ENCODE assay signal across 8 cellular contexts in genomic region chr10:110566472-110567200, GRCh38. TPM values are rescaled to one million over a fixed set of nuclear protein-coding genes. Genes with fewer than 3 reads are reported as not detected.
DNase-seq lines count a peak whose midpoint lies in the region; ATAC-seq, FAIRE-seq and TF ChIP-seq lines count a peak whose summit lies in the region.

No MANE protein-coding gene starts in this region.

- POLR2A ChIA-PET in IMR-90 (lab: Charles Lee; ENCODE audit: unreplicated experiment): no interaction called here

- H3K56ac ChIP-seq in IMR-90 (ENCODE audit: extremely low read depth, insufficient read depth, low read length): peak overlapping the region; percentile 51

- DNase-seq in CD14-positive monocyte (ENCODE audit: low spot score): no peak
- DNase-seq in IMR-90: no peak
- no peak for DNase-seq in bronchial epithelial cell (ENCODE audit: low read depth)
- no peak for DNase-seq in MV-4-11 (lab: John Stamatoyannopoulos, UW)
- no peak for DNase-seq in HPDE6-E6E7 (ENCODE audit: extremely low spot score)
- no peak for DNase-seq in DMS114 treated with DMSO at 0.1 percent for 48 hours (lab: John Stamatoyannopoulos, UW; ENCODE audit: unreplicated experiment)

- H3K4ac ChIP-seq in IMR-90 (ENCODE audit: low read depth, low read length): 0 out of 2 replicates have a peak overlapping the region, but pooled peaks have one; percentile 5

- H3K4me1 ChIP-seq in IMR-90 (ENCODE audit: control insufficient read depth, insufficient read depth, low read length) (peaks cover 5% of the 10 kb centered on the region), mucosa of rectum (ENCODE audit: control insufficient read depth in 2 of 2, insufficient read depth in 2 of 2, low read length in 2 of 2) (peaks cover 8% of the 10 kb centered on the region in 2 donors)

- H3K9ac ChIP-seq in IMR-90 (ENCODE audit: low read depth, low read length) (peak overlapping the region; percentile 1), mucosa of rectum (ENCODE audit: low read depth in 1 of 2, low read length in 2 of 2) (peak overlapping the region; percentile 78 to 79)

- peak overlapping the region; percentile 46 for H2BK5ac ChIP-seq in IMR-90 (ENCODE audit: low read depth, low read length, poor library complexity, severe bottlenecking)

- H2AK5ac ChIP-seq in IMR-90 (ENCODE audit: low read depth, low read length): no peak overlapping the region

- in situ Hi-C loops in IMR-90 (cut with MboI; ENCODE audit: low sequenced_read_pairs): loop anchor here (25.0 kb wide), 1 partner anchor 654 kb away; the partner anchor contains the start of gene XPNPEP1

- H2BK15ac ChIP-seq in IMR-90 (ENCODE audit: low read depth, low read length): no peak overlapping the region

- H2BK120ac ChIP-seq in IMR-90 (ENCODE audit: low read depth, low read length): no peak overlapping the region

- no peak for FAIRE-seq in bronchial epithelial cell (lab: Jason Lieb, UNC)

- no peak; the same call in 1 of the 2 replicates for TF ChIP-seq POLR2A in IMR-90 (IDR thresholded peaks at IDR 0.05; ENCODE audit: low read depth, low read length)

- H3K36me3 Mint-ChIP-seq in CD14-positive monocyte: peaks cover 4 to 7% of the 10 kb centered on the region in 2 donors

- H3K27ac ChIP-seq in IMR-90 (ENCODE audit: insufficient read depth, low read length): peak overlapping the region; percentile 75
- peak overlapping the region in 1 of 2 donors; percentile 86 for H3K27ac ChIP-seq in mucosa of rectum (ENCODE audit: low read depth in 2 of 2, low read length in 2 of 2)

- peaks cover 33% of the 10 kb centered on the region for H3K4me1 Mint-ChIP-seq in CD14-positive monocyte

- TF ChIP-seq CTCF in CD14-positive monocyte (IDR thresholded peaks at IDR 0.05): no peak
- TF ChIP-seq CTCF in IMR-90 (conservative IDR thresholded peaks at IDR 0.05; ENCODE audit: low read depth, low read length): no peak
- TF ChIP-seq CTCF in bronchial epithelial cell (IDR thresholded peaks at IDR 0.05; ENCODE audit: insufficient read depth, low read length, severe bottlenecking): no peak

- intact Hi-C loops in CD14-positive monocyte (cut with micrococcal nuclease): loop anchor here (5.0 to 10.0 kb wide), 2 partner anchors 259 to 262 kb away; partner anchors contain the start of gene SMNDC1 (in 1 of the 2)
- intact Hi-C loops in IMR-90 (cut with micrococcal nuclease): loop anchor here (5.0 kb wide), 1 partner anchor 214 kb away; no protein-coding TSS in a partner anchor

- H2AFZ ChIP-seq in IMR-90 (replicated peaks; ENCODE audit: low read length, poor library complexity): peak overlapping the region; percentile 96

- no peak overlapping the region for H3K14ac ChIP-seq in IMR-90 (replicated peaks; ENCODE audit: low read depth, low read length)

- no peak overlapping the region; the same call in none of the 2 replicates for H3K18ac ChIP-seq in IMR-90 (ENCODE audit: low read depth, low read length)

- H2BK20ac ChIP-seq in IMR-90 (ENCODE audit: low read depth, low read length): no peak overlapping the region

- no TSS peak for BruUV-seq in IMR-90 (replicated peaks; lab: Mats Ljungman, UMichigan)

- peaks cover 2% of the 10 kb centered on the region for H3K36me3 ChIP-seq in IMR-90 (ENCODE audit: control insufficient read depth, insufficient read depth, low read length)
- H3K36me3 ChIP-seq in bronchial epithelial cell (ENCODE audit: control insufficient read depth, insufficient read depth, low read length): peaks cover 1% of the 10 kb centered on the region
- peaks cover 0 to 3% of the 10 kb centered on the region in 2 donors for H3K36me3 ChIP-seq in mucosa of rectum (ENCODE audit: control insufficient read depth in 2 of 2, insufficient read depth in 2 of 2, low read length in 2 of 2)

- no peaks in the 10 kb centered on the region for H3K27me3 ChIP-seq in IMR-90 (ENCODE audit: control insufficient read depth, insufficient read depth, low read length)
- no peaks in the 10 kb centered on the region for H3K27me3 ChIP-seq in bronchial epithelial cell (ENCODE audit: control insufficient read depth, insufficient read depth, low read length)
- H3K27me3 ChIP-seq in mucosa of rectum (ENCODE audit: control insufficient read depth in 2 of 2, insufficient read depth in 2 of 2, low read length in 2 of 2): peaks cover 0 to 3% of the 10 kb centered on the region in 2 donors

- peak overlapping the region; percentile 0 for H2AK9ac ChIP-seq in IMR-90 (replicated peaks; ENCODE audit: low read depth, low read length, poor library complexity)

- H3K79me1 ChIP-seq in IMR-90 (ENCODE audit: low read depth in 1 of 2, low read length in 2 of 2): peaks cover 3 to 18% of the 10 kb centered on the region in 2 experiments

- WGBS in IMR-90 (ENCODE audit: extremely low coverage in 2 of 2, insufficient read length in 1 of 2), 2 experiments: 100% methylated on average over 1 of the region's 19 CpGs; no CpG with 5 or more reads in 1 of the 2 experiments

- H3K23ac ChIP-seq in IMR-90 (ENCODE audit: low read depth, low read length): no peak overlapping the region

- H3K4me2 ChIP-seq in IMR-90 (ENCODE audit: low read depth, low read length): peak overlapping the region; percentile 73

- H3K9me3 ChIP-seq in IMR-90 (ENCODE audit: control insufficient read depth, insufficient read depth, low read length): no peaks in the 10 kb centered on the region
- no peaks in the 10 kb centered on the region for H3K9me3 ChIP-seq in mucosa of rectum (ENCODE audit: control insufficient read depth in 2 of 2, low read length in 2 of 2)

- ATAC-seq in IMR-90 (ENCODE audit: low read depth): peak; percentile 1; the same call in 1 of the 2 replicates
- no peak for ATAC-seq in GM19452 (IDR thresholded peaks at IDR 0.05; ENCODE audit: unreplicated experiment)

- peak overlapping the region; percentile 48; the same call in 1 of the 2 replicates for H4K91ac ChIP-seq in IMR-90 (ENCODE audit: insufficient read depth, low read depth, low read length)

- H3K9me1 ChIP-seq in IMR-90 (ENCODE audit: insufficient read depth, low read length): peaks cover 5% of the 10 kb centered on the region; the same call in 1 of the 2 replicates

- H4K5ac ChIP-seq in IMR-90 (ENCODE audit: low read depth, low read length): peak overlapping the region; percentile 21; the same call in 1 of the 2 replicates

- peak overlapping the region in 1 of 2 experiments; percentile 56; a peak in 1 of 4 replicates for H4K8ac ChIP-seq in IMR-90 (ENCODE audit: low read depth in 2 of 2, low read length in 2 of 2)

- dilution Hi-C loops in IMR-90 (cut with HindIII; ENCODE audit: low sequenced_read_pairs, unreplicated experiment): no loop called here

- peak overlapping the region; percentile 91 to 98 for H3K4me3 Mint-ChIP-seq in CD14-positive monocyte

- H3K4me3 ChIP-seq in IMR-90 (ENCODE audit: insufficient read depth, low read depth, low read length): peak overlapping the region; percentile 77
- H3K4me3 ChIP-seq in bronchial epithelial cell (ENCODE audit: low read depth, low read length): peak overlapping the region; percentile 92
- peak overlapping the region; percentile 87 to 90 for H3K4me3 ChIP-seq in mucosa of rectum (ENCODE audit: low read length in 2 of 2)

- peaks cover 0 to 3% (median 0%) of the 10 kb centered on the region in 7 donors for H3K9me3 Mint-ChIP-seq in CD14-positive monocyte

- no peak for TF ChIP-seq RAD21 in IMR-90 (IDR thresholded peaks at IDR 0.05; ENCODE audit: low read length)

- peaks cover 0 to 5% (median 3%) of the 10 kb centered on the region in 3 donors for H3K27me3 Mint-ChIP-seq in CD14-positive monocyte (ENCODE audit: low read depth in 3 of 3)

- peaks cover 11% of the 10 kb centered on the region for H4K20me1 ChIP-seq in IMR-90 (ENCODE audit: insufficient read depth, low read length)

- H3K27ac Mint-ChIP-seq in CD14-positive monocyte: peak overlapping the region; percentile 19 to 98 (median 94)

- CTCF ChIA-PET in IMR-90 (lab: Yijun Ruan, JAX): interaction anchor here (0.5 to 1.0 kb wide), 3 partner anchors 170 to 1847 kb away, joined by 3 read pairs; no protein-coding TSS in a partner anchor

TF ChIP-seq in IMR-90, 13 proteins besides CTCF, POLR2A, EP300 and RAD21:
- TF ChIP-seq CEBPB (IDR thresholded peaks at IDR 0.05; ENCODE audit: low read depth, low read length) (no peak), BHLHE40 (IDR thresholded peaks at IDR 0.05; ENCODE audit: low read depth, low read length) (no peak), MAFK (IDR thresholded peaks at IDR 0.05; ENCODE audit: low read depth, low read length) (no peak), RFX5 (IDR thresholded peaks at IDR 0.05; ENCODE audit: low read depth, low read length) (no peak), NFE2L2 (IDR thresholded peaks at IDR 0.05; ENCODE audit: low read depth, low read length) (no peak), RCOR1 (IDR thresholded peaks at IDR 0.05; ENCODE audit: insufficient replicate concordance, low read length) (no peak), CHD1 (IDR thresholded peaks at IDR 0.05; ENCODE audit: low read depth, low read length) (no peak), MXI1 (IDR thresholded peaks at IDR 0.05; ENCODE audit: borderline replicate concordance, low read depth, low read length) (no peak), MAZ (IDR thresholded peaks at IDR 0.05; ENCODE audit: borderline replicate concordance, low read depth, low read length) (no peak)
- TF ChIP-seq, protein P1, sequence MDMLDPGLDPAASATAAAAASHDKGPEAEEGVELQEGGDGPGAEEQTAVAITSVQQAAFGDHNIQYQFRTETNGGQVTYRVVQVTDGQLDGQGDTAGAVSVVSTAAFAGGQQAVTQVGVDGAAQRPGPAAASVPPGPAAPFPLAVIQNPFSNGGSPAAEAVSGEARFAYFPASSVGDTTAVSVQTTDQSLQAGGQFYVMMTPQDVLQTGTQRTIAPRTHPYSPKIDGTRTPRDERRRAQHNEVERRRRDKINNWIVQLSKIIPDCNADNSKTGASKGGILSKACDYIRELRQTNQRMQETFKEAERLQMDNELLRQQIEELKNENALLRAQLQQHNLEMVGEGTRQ (IDR thresholded peaks at IDR 0.05; ENCODE audit: low read depth, low read length): no peak

RNA-seq across cellular contexts. Expression of gene SMC3, which starts 0.9 kb away (rescaled TPM):
- polyA plus RNA-seq in CD14-positive monocyte (10 to 100 TPM; 21.1 to 33.9 TPM), IMR-90 (2012; rRNA removed) (11.7 and 15.0 TPM in 2 replicates)
- total RNA-seq in IMR-90 (2012; rRNA removed) (15.2 and 30.0 TPM in 2 replicates), bronchial epithelial cell (16.5 and 19.5 TPM in 2 replicates)
- 1.3 and 2.1 TPM in 2 replicates for polyA plus RNA-seq in IMR-90 (2012; cell fraction: cytosol; rRNA removed)
- polyA plus RNA-seq in IMR-90 (2012; cell fraction: nucleus; rRNA removed; ENCODE audit: low replicate concordance): 0.76 and 5.6 TPM in 2 replicates
